ENCODE assay signal across 8 cellular contexts in the genomic region with DNA sequence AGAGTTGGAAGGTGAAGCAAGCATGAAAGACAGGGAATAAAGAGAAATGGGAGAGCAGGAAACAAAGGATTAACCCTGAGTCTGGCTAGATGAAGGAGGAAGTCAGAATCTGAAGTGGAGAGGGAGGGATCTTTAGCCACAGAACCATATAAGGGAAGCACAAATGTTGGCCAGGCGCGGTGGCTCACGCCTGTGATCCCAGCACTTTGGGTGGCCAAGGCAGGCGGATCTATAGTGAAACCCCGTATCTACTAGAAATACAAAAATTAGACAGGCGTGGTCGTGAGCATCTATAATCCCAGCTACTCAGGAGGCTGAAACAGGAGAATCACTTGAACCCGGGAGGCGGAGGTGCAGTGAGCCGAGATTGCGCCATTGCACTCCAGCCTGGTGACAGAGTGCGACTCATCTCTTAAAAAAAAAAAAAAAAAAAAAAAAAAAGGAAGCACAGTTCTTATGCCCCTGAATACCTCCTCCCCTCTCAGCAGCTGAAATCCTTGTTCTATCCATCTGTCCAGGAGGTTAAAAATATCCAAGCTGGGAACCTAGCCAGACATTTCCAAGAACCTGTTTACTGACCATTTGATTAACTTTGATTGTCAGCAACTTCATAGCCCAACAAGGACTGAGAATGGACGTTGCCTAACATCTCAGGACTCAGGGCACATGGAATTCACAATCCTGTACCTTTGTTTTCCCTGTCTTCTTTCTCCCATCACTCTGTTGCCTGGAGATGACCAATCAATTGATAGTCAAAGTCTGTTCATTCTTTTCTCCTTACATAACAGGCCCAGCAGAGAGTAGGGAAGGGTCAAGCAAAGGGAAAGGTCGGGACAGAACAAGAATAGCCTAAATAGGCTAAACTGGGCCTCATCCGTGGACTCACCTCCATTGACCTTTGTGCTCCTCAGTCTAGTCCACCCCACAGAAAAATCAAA. TPM values are rescaled to one million over a fixed set of nuclear protein-coding genes. Genes with fewer than 3 reads are reported as not detected.
A peak's percentile ranks its signal among the peaks of the same experiment; 100 is the strongest.
DNase-seq lines count a peak whose midpoint lies in the region; ATAC-seq and FAIRE-seq lines count a peak whose summit lies in the region.

No MANE protein-coding gene starts in this region.

- FAIRE-seq in GM19239 (lab: Jason Lieb, UNC): no peak

- H3K4me3 Mint-ChIP-seq in activated T-cell treated with anti-CD3 and anti-CD28 coated beads, Interleukin-2, amount 50 U/mL, for 72 hours: peak overlapping the region; percentile 55 to 61
- H3K4me3 Mint-ChIP-seq in activated T-cell treated with anti-CD3 and anti-CD28 coated beads, Interleukin-2, amount 50 U/mL, for 4 hours: no peak overlapping the region

- H3K9ac ChIP-seq in muscle layer of colon (ENCODE audit: low read length): peak overlapping the region; percentile 50

- DNase-seq in activated T-cell treated with anti-CD3 and anti-CD28 coated beads, Interleukin-2, amount 50 U/mL, for 72 hours: no peak
- DNase-seq in activated T-cell treated with anti-CD3 and anti-CD28 coated beads, Interleukin-2, amount 50 U/mL, for 4 hours: no peak
- DNase-seq in RPMI8226: peak; percentile 61
- peak; percentile 40 for DNase-seq in dermis blood vessel endothelial cell
- DNase-seq in GM19239 (ENCODE audit: insufficient read length, low spot score): no peak

- H3K9me3 Mint-ChIP-seq in activated T-cell treated with anti-CD3 and anti-CD28 coated beads, Interleukin-2, amount 50 U/mL, for 72 hours: no peaks in the 10 kb centered on the region
- H3K9me3 Mint-ChIP-seq in activated T-cell treated with anti-CD3 and anti-CD28 coated beads, Interleukin-2, amount 50 U/mL, for 4 hours: no peaks in the 10 kb centered on the region

- no peak for ATAC-seq in activated T-cell treated with anti-CD3 and anti-CD28 coated beads, Interleukin-2, amount 50 U/mL, for 72 hours (replicated peaks in 1 of 2)
- ATAC-seq in activated T-cell treated with anti-CD3 and anti-CD28 coated beads, Interleukin-2, amount 50 U/mL, for 4 hours: no peak
- ATAC-seq in HG02840 (IDR thresholded peaks at IDR 0.05; ENCODE audit: low FRiP score, unreplicated experiment): no peak
- ATAC-seq in GM19467 (IDR thresholded peaks at IDR 0.05; ENCODE audit: unreplicated experiment): no peak

- H3K4me1 ChIP-seq in muscle layer of colon (ENCODE audit: insufficient read depth, low read length): peaks cover 59% of the 10 kb centered on the region

- no peaks in the 10 kb centered on the region for H3K9me3 ChIP-seq in muscle layer of colon (ENCODE audit: low read length)

- H3K36me3 ChIP-seq in muscle layer of colon (ENCODE audit: insufficient read depth, low read length): no peaks in the 10 kb centered on the region

- H3K27ac ChIP-seq in muscle layer of colon (ENCODE audit: low read depth, low read length): peak overlapping the region; percentile 86

- H3K4me1 Mint-ChIP-seq in activated T-cell treated with anti-CD3 and anti-CD28 coated beads, Interleukin-2, amount 50 U/mL, for 72 hours (ENCODE audit: low read depth): peaks cover 28% of the 10 kb centered on the region
- H3K4me1 Mint-ChIP-seq in activated T-cell treated with anti-CD3 and anti-CD28 coated beads, Interleukin-2, amount 50 U/mL, for 4 hours (ENCODE audit: low read depth): peaks cover 37% of the 10 kb centered on the region

- peak overlapping the region in 1 of 2 donors; percentile 44 for H3K4me3 ChIP-seq in muscle layer of colon (ENCODE audit: low read depth in 1 of 2, low read length in 2 of 2)

- no peaks in the 10 kb centered on the region for H3K27me3 Mint-ChIP-seq in activated T-cell treated with anti-CD3 and anti-CD28 coated beads, Interleukin-2, amount 50 U/mL, for 72 hours (ENCODE audit: low read depth)
- H3K27me3 Mint-ChIP-seq in activated T-cell treated with anti-CD3 and anti-CD28 coated beads, Interleukin-2, amount 50 U/mL, for 4 hours (ENCODE audit: low read depth): no peaks in the 10 kb centered on the region

- peak overlapping the region; percentile 62 for H3K27ac Mint-ChIP-seq in activated T-cell treated with anti-CD3 and anti-CD28 coated beads, Interleukin-2, amount 50 U/mL, for 72 hours

- no peaks in the 10 kb centered on the region for H3K36me3 Mint-ChIP-seq in activated T-cell treated with anti-CD3 and anti-CD28 coated beads, Interleukin-2, amount 50 U/mL, for 72 hours (ENCODE audit: insufficient read depth in 2 of 2)
- no peaks in the 10 kb centered on the region for H3K36me3 Mint-ChIP-seq in activated T-cell treated with anti-CD3 and anti-CD28 coated beads, Interleukin-2, amount 50 U/mL, for 4 hours (ENCODE audit: insufficient read depth)

- H3K27me3 ChIP-seq in muscle layer of colon (ENCODE audit: control insufficient read depth in 1 of 2, insufficient read depth in 2 of 2, low read length in 2 of 2): no peaks in the 10 kb centered on the region

RNA-seq across cellular contexts. Expression of a gene that starts 10.6 kb away (rescaled TPM):
- total RNA-seq in activated T-cell treated with anti-CD3 and anti-CD28 coated beads, Interleukin-2, amount 50 U/mL, for 72 hours: 100 to 1,000 TPM; 141 to 212 TPM
- total RNA-seq in activated T-cell treated with anti-CD3 and anti-CD28 coated beads, Interleukin-2, amount 50 U/mL, for 4 hours: 10 to 100 TPM; 68.9 to 91.0 (median 83.7) TPM
- total RNA-seq in dermis blood vessel endothelial cell: 108 and 151 TPM in 2 replicates

RNA-seq across cellular contexts. Expression of a gene that starts 21.3 kb away (rescaled TPM):
- total RNA-seq in activated T-cell treated with anti-CD3 and anti-CD28 coated beads, Interleukin-2, amount 50 U/mL, for 72 hours: 10 to 100 TPM; 32.5 to 36.1 TPM
- total RNA-seq in activated T-cell treated with anti-CD3 and anti-CD28 coated beads, Interleukin-2, amount 50 U/mL, for 4 hours: 10 to 100 TPM; 11.7 to 14.5 (median 13.9) TPM
- 17.1 and 17.2 TPM in 2 replicates for total RNA-seq in dermis blood vessel endothelial cell

RNA-seq across cellular contexts. Expression of a gene that starts 21.4 kb away (rescaled TPM):
- total RNA-seq in activated T-cell treated with anti-CD3 and anti-CD28 coated beads, Interleukin-2, amount 50 U/mL, for 72 hours: 1 to 10 TPM; 2.6 to 3.6 TPM
- 1 to 10 TPM; 6.2 to 8.7 (median 7.6) TPM for total RNA-seq in activated T-cell treated with anti-CD3 and anti-CD28 coated beads, Interleukin-2, amount 50 U/mL, for 4 hours
- under 0.01 TPM in 2 replicates for total RNA-seq in dermis blood vessel endothelial cell

RNA-seq across cellular contexts. Expression of a gene that starts 28.0 kb away (rescaled TPM):
- total RNA-seq in activated T-cell treated with anti-CD3 and anti-CD28 coated beads, Interleukin-2, amount 50 U/mL, for 72 hours: 10 to 100 TPM; 36.9 to 39.5 TPM
- 10 to 100 TPM; 40.7 to 43.3 (median 41.9) TPM for total RNA-seq in activated T-cell treated with anti-CD3 and anti-CD28 coated beads, Interleukin-2, amount 50 U/mL, for 4 hours
- 21.1 and 29.7 TPM in 2 replicates for total RNA-seq in dermis blood vessel endothelial cell

RNA-seq across cellular contexts. Expression of a gene that starts 35.8 kb away (rescaled TPM):
- total RNA-seq in activated T-cell treated with anti-CD3 and anti-CD28 coated beads, Interleukin-2, amount 50 U/mL, for 72 hours: not detected
- not detected for total RNA-seq in activated T-cell treated with anti-CD3 and anti-CD28 coated beads, Interleukin-2, amount 50 U/mL, for 4 hours
- total RNA-seq in dermis blood vessel endothelial cell: not detected in 2 replicates

Comparison
In these comparisons a context has a peak if more than half of its experiments do, and no peak if none do; other contexts are left out.
1. DNase-seq: peak in RPMI8226 (single experiment) and dermis blood vessel endothelial cell (single experiment); none in activated T-cell treated with anti-CD3 and anti-CD28 coated beads, Interleukin-2, amount 50 U/mL, for 72 hours (0 of 2), activated T-cell treated with anti-CD3 and anti-CD28 coated beads, Interleukin-2, amount 50 U/mL, for 4 hours (single experiment) and GM19239 (single experiment).